Comparison of ENCODE assay signal across 8 cellular contexts in genomic region chr6:154928325-154928922, GRCh38.
DNase-seq lines count a peak whose midpoint lies in the region; ATAC-seq lines count a peak whose summit lies in the region.

No MANE protein-coding gene starts in this region.

- peaks cover 6 to 13% (median 11%) of the 10 kb centered on the region in 3 donors for H3K4me1 Mint-ChIP-seq in T-cell

- no peak overlapping the region for H3K27ac Mint-ChIP-seq in T-cell

- no peak overlapping the region for H3K4me3 Mint-ChIP-seq in T-cell

- POLR2A ChIA-PET in T-cell (lab: Charles Lee): no interaction called here

- DNase-seq in D341Med (ENCODE audit: low spot score) (peak; percentile 67), NCI-H1092 treated with DMSO at 0.1 percent for 48 hours (lab: John Stamatoyannopoulos, UW) (peak; percentile 62), T-cell (peak in 29 of 34 experiments; percentile 9 to 60 (median 35)), amniotic stem cell (lab: John Stamatoyannopoulos, UW) (peak; percentile 71), hippocampal formation (lab: John Stamatoyannopoulos, UW) (peak; percentile 40 to 67)
- DNase-seq in stimulated activated CD4-positive, alpha-beta T cell treated with anti-CD3 and anti-CD28 coated beads, Interleukin-12 subunit alpha, Interleukin-12 subunit beta, amount 100 ng/mL, for 24 hours (ENCODE audit: low read depth in 2 of 2): peak; percentile 38 to 65

- H3K36me3 Mint-ChIP-seq in T-cell: peaks cover 5% of the 10 kb centered on the region

- CTCF ChIA-PET in T-cell (lab: Charles Lee): interaction anchor here (0.8 to 4.5 kb wide), 11 partner anchors 12 to 387 kb away, joined by 3 to 47 read pairs (median 4); no protein-coding TSS in a partner anchor

- no peaks in the 10 kb centered on the region for H3K9me3 Mint-ChIP-seq in T-cell

- peak; percentile 72 for ATAC-seq in GM21723 (IDR thresholded peaks at IDR 0.05; ENCODE audit: unreplicated experiment)
- peak in 1 of 4 experiments; percentile 48 for ATAC-seq in T-cell (replicated peaks in 1 of 4)
- ATAC-seq in GM19397 (IDR thresholded peaks at IDR 0.05; ENCODE audit: unreplicated experiment): no peak

- H3K27me3 Mint-ChIP-seq in T-cell: no peaks in the 10 kb centered on the region
